Comparison of ENCODE assay signal across 1 cellular context in genomic region chr6:21987501-21987957, GRCh38.
TF ChIP-seq lines count a peak whose summit lies in the region.

No MANE protein-coding gene starts in this region.

TF ChIP-seq in WTC11, 78 proteins besides CTCF, POLR2A, EP300 and RAD21 (continued from another document):
- no peak for TF ChIP-seq ATF6 (CRISPR knock-in tag; IDR thresholded peaks at IDR 0.05)
- no peak for TF ChIP-seq MLX (CRISPR knock-in tag; IDR thresholded peaks at IDR 0.05)
- no peak for TF ChIP-seq ZBTB43 (CRISPR knock-in tag; IDR thresholded peaks at IDR 0.05)
- no peak for TF ChIP-seq NFE2L1 (CRISPR knock-in tag; IDR thresholded peaks at IDR 0.05)
